ENCODE assay signal across 4 cellular contexts in the genomic region with DNA sequence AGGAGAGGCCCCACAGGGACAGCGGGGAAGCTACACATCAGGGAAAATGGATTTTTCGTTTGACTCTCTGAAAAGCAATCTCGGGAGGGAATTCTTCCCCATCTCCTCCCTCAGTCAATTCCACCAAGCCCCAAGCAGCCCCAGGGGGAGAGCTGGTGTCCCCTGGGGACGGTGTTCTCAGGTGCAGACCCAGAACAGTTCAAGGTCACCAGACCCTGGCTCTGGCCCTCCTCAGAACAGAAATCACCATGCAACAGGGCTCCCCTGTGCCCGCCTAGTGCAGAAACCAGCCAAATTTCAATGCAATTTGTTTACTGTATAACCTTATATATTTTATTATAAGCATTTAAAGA.
TF ChIP-seq lines count a peak whose summit lies in the region.

No MANE protein-coding gene starts in this region.

TF ChIP-seq in SK-N-SH treated with all-trans-retinoic acid at 6 μM for 48 hours, 23 proteins besides CTCF, POLR2A, EP300 and RAD21 (continues in another document):
- TF ChIP-seq ZFP30 (CRISPR knock-in tag; IDR thresholded peaks at IDR 0.05) (no peak), SNAI2 (CRISPR knock-in tag; IDR thresholded peaks at IDR 0.05) (no peak), TOX (CRISPR knock-in tag; IDR thresholded peaks at IDR 0.05; ENCODE audit: borderline replicate concordance) (no peak), PPARA (CRISPR knock-in tag; IDR thresholded peaks at IDR 0.05; ENCODE audit: borderline replicate concordance) (no peak), RARB (CRISPR knock-in tag; IDR thresholded peaks at IDR 0.05) (no peak), ISL1 (CRISPR knock-in tag; IDR thresholded peaks at IDR 0.05) (no peak), ESRRG (CRISPR knock-in tag; IDR thresholded peaks at IDR 0.05) (no peak), ARNTL (CRISPR knock-in tag; IDR thresholded peaks at IDR 0.05; ENCODE audit: borderline replicate concordance, low read depth) (no peak), OSR1 (CRISPR knock-in tag; IDR thresholded peaks at IDR 0.05) (no peak), ZC3H10 (CRISPR knock-in tag; IDR thresholded peaks at IDR 0.05) (no peak)
- TF ChIP-seq, protein P1, sequence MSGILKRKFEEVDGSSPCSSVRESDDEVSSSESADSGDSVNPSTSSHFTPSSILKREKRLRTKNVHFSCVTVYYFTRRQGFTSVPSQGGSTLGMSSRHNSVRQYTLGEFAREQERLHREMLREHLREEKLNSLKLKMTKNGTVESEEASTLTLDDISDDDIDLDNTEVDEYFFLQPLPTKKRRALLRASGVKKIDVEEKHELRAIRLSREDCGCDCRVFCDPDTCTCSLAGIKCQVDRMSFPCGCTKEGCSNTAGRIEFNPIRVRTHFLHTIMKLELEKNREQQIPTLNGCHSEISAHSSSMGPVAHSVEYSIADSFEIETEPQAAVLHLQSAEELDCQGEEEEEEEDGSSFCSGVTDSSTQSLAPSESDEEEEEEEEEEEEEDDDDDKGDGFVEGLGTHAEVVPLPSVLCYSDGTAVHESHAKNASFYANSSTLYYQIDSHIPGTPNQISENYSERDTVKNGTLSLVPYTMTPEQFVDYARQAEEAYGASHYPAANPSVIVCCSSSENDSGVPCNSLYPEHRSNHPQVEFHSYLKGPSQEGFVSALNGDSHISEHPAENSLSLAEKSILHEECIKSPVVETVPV (CRISPR knock-in tag; IDR thresholded peaks at IDR 0.05) = no peak
- TF ChIP-seq, protein P2, sequence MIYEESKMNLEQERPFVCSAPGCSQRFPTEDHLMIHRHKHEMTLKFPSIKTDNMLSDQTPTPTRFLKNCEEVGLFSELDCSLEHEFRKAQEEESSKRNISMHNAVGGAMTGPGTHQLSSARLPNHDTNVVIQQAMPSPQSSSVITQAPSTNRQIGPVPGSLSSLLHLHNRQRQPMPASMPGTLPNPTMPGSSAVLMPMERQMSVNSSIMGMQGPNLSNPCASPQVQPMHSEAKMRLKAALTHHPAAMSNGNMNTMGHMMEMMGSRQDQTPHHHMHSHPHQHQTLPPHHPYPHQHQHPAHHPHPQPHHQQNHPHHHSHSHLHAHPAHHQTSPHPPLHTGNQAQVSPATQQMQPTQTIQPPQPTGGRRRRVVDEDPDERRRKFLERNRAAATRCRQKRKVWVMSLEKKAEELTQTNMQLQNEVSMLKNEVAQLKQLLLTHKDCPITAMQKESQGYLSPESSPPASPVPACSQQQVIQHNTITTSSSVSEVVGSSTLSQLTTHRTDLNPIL (CRISPR knock-in tag; IDR thresholded peaks at IDR 0.05; ENCODE audit: low read depth) = no peak

TF ChIP-seq in SK-N-SH, 30 proteins besides CTCF, POLR2A, EP300 and RAD21 (continues in another document):
- TF ChIP-seq, protein P3, sequence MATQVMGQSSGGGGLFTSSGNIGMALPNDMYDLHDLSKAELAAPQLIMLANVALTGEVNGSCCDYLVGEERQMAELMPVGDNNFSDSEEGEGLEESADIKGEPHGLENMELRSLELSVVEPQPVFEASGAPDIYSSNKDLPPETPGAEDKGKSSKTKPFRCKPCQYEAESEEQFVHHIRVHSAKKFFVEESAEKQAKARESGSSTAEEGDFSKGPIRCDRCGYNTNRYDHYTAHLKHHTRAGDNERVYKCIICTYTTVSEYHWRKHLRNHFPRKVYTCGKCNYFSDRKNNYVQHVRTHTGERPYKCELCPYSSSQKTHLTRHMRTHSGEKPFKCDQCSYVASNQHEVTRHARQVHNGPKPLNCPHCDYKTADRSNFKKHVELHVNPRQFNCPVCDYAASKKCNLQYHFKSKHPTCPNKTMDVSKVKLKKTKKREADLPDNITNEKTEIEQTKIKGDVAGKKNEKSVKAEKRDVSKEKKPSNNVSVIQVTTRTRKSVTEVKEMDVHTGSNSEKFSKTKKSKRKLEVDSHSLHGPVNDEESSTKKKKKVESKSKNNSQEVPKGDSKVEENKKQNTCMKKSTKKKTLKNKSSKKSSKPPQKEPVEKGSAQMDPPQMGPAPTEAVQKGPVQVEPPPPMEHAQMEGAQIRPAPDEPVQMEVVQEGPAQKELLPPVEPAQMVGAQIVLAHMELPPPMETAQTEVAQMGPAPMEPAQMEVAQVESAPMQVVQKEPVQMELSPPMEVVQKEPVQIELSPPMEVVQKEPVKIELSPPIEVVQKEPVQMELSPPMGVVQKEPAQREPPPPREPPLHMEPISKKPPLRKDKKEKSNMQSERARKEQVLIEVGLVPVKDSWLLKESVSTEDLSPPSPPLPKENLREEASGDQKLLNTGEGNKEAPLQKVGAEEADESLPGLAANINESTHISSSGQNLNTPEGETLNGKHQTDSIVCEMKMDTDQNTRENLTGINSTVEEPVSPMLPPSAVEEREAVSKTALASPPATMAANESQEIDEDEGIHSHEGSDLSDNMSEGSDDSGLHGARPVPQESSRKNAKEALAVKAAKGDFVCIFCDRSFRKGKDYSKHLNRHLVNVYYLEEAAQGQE (IDR thresholded peaks at IDR 0.05; ENCODE audit: low read depth, low read length) = no peak
- no peak for TF ChIP-seq JUND (IDR thresholded peaks at IDR 0.05)
- TF ChIP-seq RXRA (IDR thresholded peaks at IDR 0.05; ENCODE audit: borderline replicate concordance, low read depth) = no peak
- no peak for TF ChIP-seq MXI1 (IDR thresholded peaks at IDR 0.05; ENCODE audit: low read depth, low read length)
- TF ChIP-seq RCOR1 (IDR thresholded peaks at IDR 0.05; ENCODE audit: low read length) = no peak
- TF ChIP-seq SMC3 (IDR thresholded peaks at IDR 0.05; ENCODE audit: low read depth, low read length) = no peak
- TF ChIP-seq CHD2 (IDR thresholded peaks at IDR 0.05; ENCODE audit: low read length, partially characterized antibody) = no peak
- TF ChIP-seq TCF12 (IDR thresholded peaks at IDR 0.05) = no peak
- no peak for TF ChIP-seq FOSL2 (IDR thresholded peaks at IDR 0.05; ENCODE audit: borderline replicate concordance, low read depth)
- no peak for TF ChIP-seq NRF1 (IDR thresholded peaks at IDR 0.05; ENCODE audit: low read depth, low read length)
- no peak for TF ChIP-seq YY1 (IDR thresholded peaks at IDR 0.05; ENCODE audit: low read depth)
- TF ChIP-seq, protein P4, sequence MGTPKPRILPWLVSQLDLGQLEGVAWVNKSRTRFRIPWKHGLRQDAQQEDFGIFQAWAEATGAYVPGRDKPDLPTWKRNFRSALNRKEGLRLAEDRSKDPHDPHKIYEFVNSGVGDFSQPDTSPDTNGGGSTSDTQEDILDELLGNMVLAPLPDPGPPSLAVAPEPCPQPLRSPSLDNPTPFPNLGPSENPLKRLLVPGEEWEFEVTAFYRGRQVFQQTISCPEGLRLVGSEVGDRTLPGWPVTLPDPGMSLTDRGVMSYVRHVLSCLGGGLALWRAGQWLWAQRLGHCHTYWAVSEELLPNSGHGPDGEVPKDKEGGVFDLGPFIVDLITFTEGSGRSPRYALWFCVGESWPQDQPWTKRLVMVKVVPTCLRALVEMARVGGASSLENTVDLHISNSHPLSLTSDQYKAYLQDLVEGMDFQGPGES (IDR thresholded peaks at IDR 0.05; ENCODE audit: low read depth, low read length) = no peak

TF ChIP-seq in GM23338, 12 proteins besides CTCF, POLR2A, EP300 and RAD21 (continues in another document):
- TF ChIP-seq, protein P5, sequence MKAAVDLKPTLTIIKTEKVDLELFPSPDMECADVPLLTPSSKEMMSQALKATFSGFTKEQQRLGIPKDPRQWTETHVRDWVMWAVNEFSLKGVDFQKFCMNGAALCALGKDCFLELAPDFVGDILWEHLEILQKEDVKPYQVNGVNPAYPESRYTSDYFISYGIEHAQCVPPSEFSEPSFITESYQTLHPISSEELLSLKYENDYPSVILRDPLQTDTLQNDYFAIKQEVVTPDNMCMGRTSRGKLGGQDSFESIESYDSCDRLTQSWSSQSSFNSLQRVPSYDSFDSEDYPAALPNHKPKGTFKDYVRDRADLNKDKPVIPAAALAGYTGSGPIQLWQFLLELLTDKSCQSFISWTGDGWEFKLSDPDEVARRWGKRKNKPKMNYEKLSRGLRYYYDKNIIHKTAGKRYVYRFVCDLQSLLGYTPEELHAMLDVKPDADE (IDR thresholded peaks at IDR 0.05) = no peak
- TF ChIP-seq ZNF114 (CRISPR knock-in tag; IDR thresholded peaks at IDR 0.05) (no peak), JUNB (IDR thresholded peaks at IDR 0.05; ENCODE audit: unreplicated experiment) (no peak), POLR2AphosphoS5 (IDR thresholded peaks at IDR 0.05; ENCODE audit: low read depth) (no peak), EZH2 (IDR thresholded peaks at IDR 0.05; ENCODE audit: low read depth, unreplicated experiment) (no peak), STAT1 (IDR thresholded peaks at IDR 0.05; ENCODE audit: unreplicated experiment) (no peak), NANOG (IDR thresholded peaks at IDR 0.05; ENCODE audit: borderline replicate concordance) (no peak), ZNF331 (CRISPR knock-in tag; IDR thresholded peaks at IDR 0.05; ENCODE audit: low read depth) (no peak), CREB1 (CRISPR knock-in tag; IDR thresholded peaks at IDR 0.05; ENCODE audit: low read depth) (no peak)
- TF ChIP-seq, protein P3 (IDR thresholded peaks at IDR 0.05; ENCODE audit: unreplicated experiment) = no peak

TF ChIP-seq in K562, 482 proteins besides CTCF, POLR2A, EP300 and RAD21:
- TF ChIP-seq FOSL1 (tag; conservative IDR thresholded peaks at IDR 0.05) (peak; percentile 6; the same call in 1 of the 2 replicates), ILK (tag; IDR thresholded peaks at IDR 0.05; ENCODE audit: borderline replicate concordance, low read depth) (no peak)
